9 cellular contexts compared by ENCODE assay signal in the genomic region with DNA sequence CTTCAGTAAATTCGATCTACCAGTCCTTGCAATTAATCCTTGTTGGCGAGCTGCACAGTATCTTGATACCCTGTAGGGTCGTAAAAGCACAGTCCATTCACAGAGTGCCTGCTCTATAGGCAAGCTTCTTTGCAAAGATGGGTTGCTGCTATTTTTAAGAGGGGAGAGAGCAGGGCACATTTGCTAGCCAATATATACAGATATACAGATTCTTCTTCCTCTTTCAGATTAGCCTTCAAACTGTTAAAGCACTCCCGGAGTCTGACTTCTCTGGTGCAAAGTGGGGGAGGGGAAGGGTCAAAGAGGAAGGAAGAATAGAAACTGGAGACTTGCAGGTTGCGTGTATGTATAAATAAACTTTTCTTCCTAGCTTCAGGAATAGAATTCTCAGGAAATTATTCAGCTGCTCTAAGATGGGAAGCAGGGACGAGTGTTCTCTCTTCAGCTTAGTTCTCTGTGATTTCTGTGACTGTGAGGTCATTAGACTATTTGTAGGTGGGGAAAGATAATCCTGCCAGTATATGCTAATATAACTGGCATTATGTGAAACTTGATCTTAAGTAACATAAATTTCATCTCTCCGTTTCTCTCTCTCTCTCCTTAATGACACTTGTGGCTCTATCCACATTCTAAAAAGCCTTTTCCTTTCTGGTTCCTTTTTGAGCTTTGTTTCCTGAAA. TPM values are rescaled to one million over a fixed set of nuclear protein-coding genes. Genes with fewer than 3 reads are reported as not detected.
DNase-seq lines count a peak whose midpoint lies in the region; ATAC-seq and TF ChIP-seq lines count a peak whose summit lies in the region.
"Had no signal": no experiment of that assay in that cellular context is flagged by ENCODE, and none has a peak within 500 bp of the region (broad histone marks: within the 10 kb centered on the region; RNA-seq: fewer than 3 reads in every experiment).

A gene with protein sequence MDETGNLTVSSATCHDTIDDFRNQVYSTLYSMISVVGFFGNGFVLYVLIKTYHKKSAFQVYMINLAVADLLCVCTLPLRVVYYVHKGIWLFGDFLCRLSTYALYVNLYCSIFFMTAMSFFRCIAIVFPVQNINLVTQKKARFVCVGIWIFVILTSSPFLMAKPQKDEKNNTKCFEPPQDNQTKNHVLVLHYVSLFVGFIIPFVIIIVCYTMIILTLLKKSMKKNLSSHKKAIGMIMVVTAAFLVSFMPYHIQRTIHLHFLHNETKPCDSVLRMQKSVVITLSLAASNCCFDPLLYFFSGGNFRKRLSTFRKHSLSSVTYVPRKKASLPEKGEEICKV (minus strand): TSS at position 242 of the 679 bp plus-strand sequence. CDS start 53,865 bp downstream, outside the sequence.

- H3K9me3 Mint-ChIP-seq in HFFc6 (peaks cover 15% of the 10 kb centered on the region; the same call in 1 of the 2 replicates), glutamatergic neuron (ENCODE audit: unreplicated experiment) (no peaks in the 10 kb centered on the region)

- no peak within 1 kb of the TSS for H3K4me3 ChIP-seq in DND-41 (ENCODE audit: low read depth in 1 of 2, low read length in 2 of 2)
- H3K4me3 ChIP-seq in esophagus squamous epithelium: peak within 1 kb of the TSS in 3 of 4 donors; percentile 31 to 51 (median 33)
- peak within 1 kb of the TSS in 1 of 2 donors; percentile 4 for H3K4me3 ChIP-seq in aorta (ENCODE audit: low read length in 2 of 2)

- H3K36me3 Mint-ChIP-seq in HFFc6 (ENCODE audit: low read depth) (no peaks in the 10 kb centered on the region), glutamatergic neuron (ENCODE audit: unreplicated experiment) (no peaks in the 10 kb centered on the region)

- H3K4me3 Mint-ChIP-seq in HFFc6 (no peak within 1 kb of the TSS), glutamatergic neuron (ENCODE audit: unreplicated experiment) (no peak within 1 kb of the TSS)

- H3K27me3 Mint-ChIP-seq in HFFc6 (ENCODE audit: insufficient read depth) (no peaks in the 10 kb centered on the region; the same call in 1 of the 2 replicates), glutamatergic neuron (ENCODE audit: unreplicated experiment) (no peaks in the 10 kb centered on the region)

- H3K9me3 ChIP-seq in DND-41 (ENCODE audit: insufficient read depth, low read length, severe bottlenecking) (no peaks in the 10 kb centered on the region), esophagus squamous epithelium (no peaks in the 10 kb centered on the region), aorta (ENCODE audit: control insufficient read depth, low read length) (no peaks in the 10 kb centered on the region)

- peak; percentile 14 for DNase-seq in DND-41
- DNase-seq in M059J (ENCODE audit: low read depth): peak; percentile 17
- DNase-seq in esophagus squamous epithelium (lab: John Stamatoyannopoulos, UW): no peak
- DNase-seq in aorta: no peak
- no peak for DNase-seq in HFFc6
- DNase-seq in glutamatergic neuron: no peak
- DNase-seq in nucleus accumbens (lab: John Stamatoyannopoulos, UW): no peak

- peak; percentile 45; the same call in 2 of the 3 replicates for ATAC-seq in DND-41 (ENCODE audit: insufficient read depth, low read depth)
- peak; percentile 55 for ATAC-seq in GM21367 (IDR thresholded peaks at IDR 0.05; ENCODE audit: unreplicated experiment)
- no peak for ATAC-seq in aorta (ENCODE audit: low FRiP score)

- H3K36me3 ChIP-seq in DND-41 (ENCODE audit: insufficient read depth, low read length): no peaks in the 10 kb centered on the region
- no peaks in the 10 kb centered on the region for H3K36me3 ChIP-seq in esophagus squamous epithelium
- no peaks in the 10 kb centered on the region for H3K36me3 ChIP-seq in aorta (ENCODE audit: control insufficient read depth in 1 of 2, insufficient read depth in 2 of 2, low read length in 1 of 2)

- no peak within 1 kb of the TSS for H3K4me2 ChIP-seq in DND-41 (ENCODE audit: insufficient read depth, low read length)

- 33 to 37% methylated on average over 7 of the region's 7 CpGs for WGBS in esophagus squamous epithelium, 2 donors
- 6 to 16% methylated on average over 7 of the region's 7 CpGs for WGBS in aorta, 2 donors

- H3K4me1 ChIP-seq in DND-41 (ENCODE audit: insufficient read depth, low read length) (peaks cover 23% of the 10 kb centered on the region), esophagus squamous epithelium (peaks cover 0 to 9% (median 0%) of the 10 kb centered on the region in 3 donors), aorta (ENCODE audit: control insufficient read depth in 1 of 2, insufficient read depth in 2 of 2, low read length in 2 of 2) (no peaks in the 10 kb centered on the region)

- no peaks in the 10 kb centered on the region for H4K20me1 ChIP-seq in DND-41 (ENCODE audit: insufficient read depth, low read length)

- H3K27me3 ChIP-seq in DND-41 (ENCODE audit: insufficient read depth, low read length, poor library complexity) (no peaks in the 10 kb centered on the region), esophagus squamous epithelium (no peaks in the 10 kb centered on the region), aorta (ENCODE audit: control insufficient read depth in 1 of 2, insufficient read depth in 2 of 2, low read length in 1 of 2) (no peaks in the 10 kb centered on the region)

- H3K79me2 ChIP-seq in DND-41 (ENCODE audit: insufficient read depth, low read length): no peaks in the 10 kb centered on the region

- H2AFZ ChIP-seq in DND-41 (ENCODE audit: low read depth, low read length): peak within 1 kb of the TSS; percentile 39; the same call in 1 of the 2 replicates

- H3K27ac ChIP-seq in DND-41 (ENCODE audit: low read length): peak within 1 kb of the TSS; percentile 40; the same call in 1 of the 2 replicates
- peak within 1 kb of the TSS in 3 of 4 donors; percentile 59 to 63 (median 61) for H3K27ac ChIP-seq in esophagus squamous epithelium
- H3K27ac ChIP-seq in aorta (ENCODE audit: low read depth in 1 of 2, low read length in 2 of 2): no peak within 1 kb of the TSS

- H3K4me1 Mint-ChIP-seq in HFFc6 (ENCODE audit: low read depth): no peaks in the 10 kb centered on the region
- H3K4me1 Mint-ChIP-seq in glutamatergic neuron (ENCODE audit: low read depth, unreplicated experiment): no peaks in the 10 kb centered on the region

- TF ChIP-seq POLR2A in esophagus squamous epithelium (IDR thresholded peaks at IDR 0.05): no peak

- intact Hi-C loops in esophagus squamous epithelium (cut with DNase I) (no loop called here), aorta (cut with DNase I) (no loop called here)

- H3K27ac Mint-ChIP-seq in HFFc6 (no peak within 1 kb of the TSS), glutamatergic neuron (ENCODE audit: unreplicated experiment) (no peak within 1 kb of the TSS)

- H3K9ac ChIP-seq in DND-41 (ENCODE audit: low read depth, low read length): no peak within 1 kb of the TSS

- TF ChIP-seq CTCF in DND-41 (IDR thresholded peaks at IDR 0.05; ENCODE audit: borderline replicate concordance, extremely low read depth, low read length, poor library complexity, severe bottlenecking) (no peak), esophagus squamous epithelium (IDR thresholded peaks at IDR 0.05) (no peak), HFFc6 (IDR thresholded peaks at IDR 0.05) (no peak), glutamatergic neuron (IDR thresholded peaks at IDR 0.05; ENCODE audit: partially characterized antibody, unreplicated experiment) (no peak)

RNA-seq across cellular contexts. Expression of the gene that starts here (rescaled TPM):
- total RNA-seq in M059J (2014; rRNA removed; shearing (Covaris generic)): 2.7 and 2.8 TPM in 2 replicates
- 1 to 10 TPM in 1 of 4 donors, under 1 TPM in 3; 0.26 to 4.8 (median 0.85) TPM for total RNA-seq in esophagus squamous epithelium
- total RNA-seq in aorta: 1 to 10 TPM; 3.0 to 6.5 TPM
- 1 to 10 TPM in 1 of 2 donors, under 1 TPM in 1; 0.33 to 1.9 TPM for polyA plus RNA-seq in aorta
- not detected for total RNA-seq in HFFc6 (2021; fragmentation: NEBNext Ultra II Directional; extraction: Animal tissue kit (Norgen Biotek cat#: 25700))
- total RNA-seq in glutamatergic neuron (ENCODE audit: unreplicated experiment): 0.25 TPM
- total RNA-seq: pulmonary artery endothelial cell had no signal

Comparison
In these comparisons a context has a peak if more than half of its experiments do, and no peak if none do; other contexts are left out.
1. DNase-seq: peak in DND-41 (single experiment) and M059J (single experiment); none in esophagus squamous epithelium (single experiment), aorta (0 of 2), HFFc6 (single experiment), glutamatergic neuron (single experiment) and nucleus accumbens (0 of 56).
2. H3K27ac ChIP-seq: peak in DND-41 (single experiment) and esophagus squamous epithelium (3 of 4); none in aorta (0 of 2).
3. H3K4me3 ChIP-seq: peak in esophagus squamous epithelium (3 of 4); none in DND-41 (0 of 2).